In genomic region chr17:44733753-44734152, GRCh38 we compare ENCODE assay signal across 1 cellular context.
TF ChIP-seq lines count a peak whose summit lies in the region.

No MANE protein-coding gene starts in this region.

TF ChIP-seq in HepG2, 621 proteins besides CTCF, POLR2A, EP300 and RAD21:
- TF ChIP-seq ETV6 (CRISPR knock-in tag; conservative IDR thresholded peaks at IDR 0.05) (0 out of 2 replicates have a peak, but pooled peaks have one; percentile 47), TEAD3 (CRISPR knock-in tag; optimal IDR thresholded peaks at IDR 0.05; ENCODE audit: borderline replicate concordance) (peak; percentile 29), PHB2 (IDR thresholded peaks at IDR 0.05; ENCODE audit: partially characterized antibody) (no peak), SMC3 (IDR thresholded peaks at IDR 0.05; ENCODE audit: low read length) (peak; percentile 48), STAG1 (CRISPR knock-in tag; IDR thresholded peaks at IDR 0.05) (peak; percentile 74), ZSCAN21 (CRISPR knock-in tag; IDR thresholded peaks at IDR 0.05; ENCODE audit: borderline replicate concordance) (no peak), MYC (CRISPR knock-in tag; IDR thresholded peaks at IDR 0.05; ENCODE audit: borderline replicate concordance) (0 out of 2 replicates have a peak, but pooled peaks have one; percentile 15), HOXA3 (CRISPR knock-in tag; IDR thresholded peaks at IDR 0.05) (0 out of 2 replicates have a peak, but pooled peaks have one; percentile 7), ZBTB38 (CRISPR knock-in tag; IDR thresholded peaks at IDR 0.05) (0 out of 2 replicates have a peak, but pooled peaks have one; percentile 46), ZBTB33 (CRISPR knock-in tag; IDR thresholded peaks at IDR 0.05) (peak; percentile 64)
